ENCODE assay signal across 10 cellular contexts in the genomic region with DNA sequence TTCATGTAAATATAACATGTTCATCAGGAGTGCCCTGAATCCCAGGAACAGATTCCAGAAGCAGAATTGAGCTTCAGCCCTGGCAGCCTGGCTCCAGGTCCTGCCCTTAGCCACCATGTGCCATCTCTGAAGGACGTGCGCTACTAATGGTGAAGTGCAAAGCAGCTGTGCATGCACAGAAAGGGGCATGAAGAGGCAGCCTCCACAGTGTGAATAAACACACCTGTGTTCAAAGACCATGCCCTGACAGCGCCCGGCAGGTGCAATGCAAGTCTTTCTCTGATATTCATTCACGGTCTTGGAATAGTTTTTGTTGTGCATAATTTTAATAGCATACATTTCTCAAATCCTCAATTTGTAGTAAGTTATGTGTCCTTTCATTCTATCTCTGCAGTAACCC.
"Had no signal": no experiment of that assay in that cellular context is flagged by ENCODE, and none has a peak within 500 bp of the region (broad histone marks: within the 10 kb centered on the region; RNA-seq: fewer than 3 reads in every experiment).

No MANE protein-coding gene starts in this region.

- DNase-seq: activated CD4-positive, alpha-beta T cell treated with anti-CD3 and anti-CD28 coated beads, Interleukin-2, amount 10 ng/mL, durations not matched to agents 24 days and 14 days; activated T-cell treated with anti-CD3 and anti-CD28 coated beads, Interleukin-2, amount 50 U/mL, for 1 hour; amygdala; brain microvascular endothelial cell; mesendoderm; sigmoid colon; stimulated activated CD4-positive, alpha-beta T cell treated with anti-CD3 and anti-CD28 coated beads, Interleukin-12 subunit alpha, Interleukin-12 subunit beta, amount 100 ng/mL, for 4 hours; stimulated activated CD4-positive, alpha-beta T cell treated with anti-CD3 and anti-CD28 coated beads, Interleukin-4, amount 100 ng/mL, for 1 hour; stimulated activated CD8-positive, alpha-beta memory T cell treated with anti-CD3 and anti-CD28 coated beads, Interleukin-4, amount 100 ng/mL, for 48 hours; stimulated activated naive CD8-positive, alpha-beta T cell treated with anti-CD3 and anti-CD28 coated beads, Interleukin-15, Interleukin-2, amounts not matched to agents 100 U/mL and 50 U/mL, for 24 hours had no signal
